ENCODE assay signal across 1 cellular context in genomic region chr1:206518743-206519142, GRCh38.
TF ChIP-seq lines count a peak whose summit lies in the region.

No MANE protein-coding gene starts in this region.

TF ChIP-seq in K562, 482 proteins besides CTCF, POLR2A, EP300 and RAD21 (continued from another document):
- TF ChIP-seq HNRNPH1 (optimal IDR thresholded peaks at IDR 0.05; ENCODE audit: low read depth, low read length) (no peak), MLX (CRISPR knock-in tag; conservative IDR thresholded peaks at IDR 0.05) (no peak), TAF7 (tag; IDR thresholded peaks at IDR 0.05) (no peak), ZNF24 (IDR thresholded peaks at IDR 0.05) (no peak), HMGXB4 (CRISPR knock-in tag; IDR thresholded peaks at IDR 0.05) (no peak), HMGN3 (IDR thresholded peaks at IDR 0.05; ENCODE audit: borderline replicate concordance, extremely low read depth, insufficient read length, low read depth, low read length) (no peak), ZNF316 (IDR thresholded peaks at IDR 0.05) (peak; percentile 95), MAFK (IDR thresholded peaks at IDR 0.05; ENCODE audit: low read length) (peak; percentile 91), CBX1 (IDR thresholded peaks at IDR 0.05; ENCODE audit: low read depth) (no peak), ZBTB11 (CRISPR knock-in tag; IDR thresholded peaks at IDR 0.05) (0 out of 6 replicates have a peak, but pooled peaks of 1 of the 3 experiments have one; percentile 19), CHD4 (IDR thresholded peaks at IDR 0.05; ENCODE audit: insufficient read depth, insufficient replicate concordance, low read depth, low read length, poor library complexity, severe bottlenecking) (no peak), TFAP4 (CRISPR knock-in tag; IDR thresholded peaks at IDR 0.05; ENCODE audit: borderline replicate concordance) (no peak), HIVEP1 (CRISPR knock-in tag; IDR thresholded peaks at IDR 0.05) (no peak), FOXA3 (CRISPR knock-in tag; conservative IDR thresholded peaks at IDR 0.05 in 1 of 2, IDR thresholded peaks at IDR 0.05 in 1 of 2) (no peak), ZBTB7A (IDR thresholded peaks at IDR 0.05; ENCODE audit: borderline replicate concordance, control insufficient read depth, low read depth, low read length) (no peak), THRB (CRISPR knock-in tag; conservative IDR thresholded peaks at IDR 0.05) (no peak), FOXK2 (conservative IDR thresholded peaks at IDR 0.05 in 1 of 2, IDR thresholded peaks at IDR 0.05 in 1 of 2; ENCODE audit: low read depth in 2 of 2) (no peak), RB1 (IDR thresholded peaks at IDR 0.05; ENCODE audit: low read depth) (no peak), ZNF639 (CRISPR knock-in tag; conservative IDR thresholded peaks at IDR 0.05 in 1 of 2, IDR thresholded peaks at IDR 0.05 in 1 of 2) (no peak), TCFL5 (CRISPR knock-in tag; conservative IDR thresholded peaks at IDR 0.05) (no peak), MNT (conservative IDR thresholded peaks at IDR 0.05) (no peak), MAFF (IDR thresholded peaks at IDR 0.05; ENCODE audit: low read length) (peak; percentile 90), ZNF197 (CRISPR knock-in tag; IDR thresholded peaks at IDR 0.05; ENCODE audit: low read depth) (no peak), MYC (IDR thresholded peaks at IDR 0.05; ENCODE audit: low read depth, low read length) (no peak), MYC (CRISPR knock-in tag; IDR thresholded peaks at IDR 0.05; ENCODE audit: borderline replicate concordance, low read depth) (no peak), RFX1 (IDR thresholded peaks at IDR 0.05) (no peak)
TF ChIP-seq in K562: peak in this region for 7.
